Comparison of ENCODE assay signal across 14 cellular contexts in genomic region chr6:123804771-123805540, GRCh38. TPM values are rescaled to one million over a fixed set of nuclear protein-coding genes. Genes with fewer than 3 reads are reported as not detected.
DNase-seq lines count a peak whose midpoint lies in the region; FAIRE-seq and TF ChIP-seq lines count a peak whose summit lies in the region.
"Had no signal": no experiment of that assay in that cellular context is flagged by ENCODE, and none has a peak within 500 bp of the region (broad histone marks: within the 10 kb centered on the region; RNA-seq: fewer than 3 reads in every experiment).

No MANE protein-coding gene starts in this region.

- no peak for FAIRE-seq in frontal cortex (lab: Jason Lieb, UNC)

- H3K9me3 Mint-ChIP-seq in chondrocyte (ENCODE audit: low read depth) = no peaks in the 10 kb centered on the region

- no peaks in the 10 kb centered on the region for H3K36me3 Mint-ChIP-seq in chondrocyte (ENCODE audit: low read depth)
- H3K36me3 Mint-ChIP-seq: CD8-positive, alpha-beta memory T cell had no signal

- H3K36me3 ChIP-seq in osteoblast (ENCODE audit: insufficient read depth, low read length) = no peaks in the 10 kb centered on the region
- no peaks in the 10 kb centered on the region for H3K36me3 ChIP-seq in GM23248 (ENCODE audit: low read depth)

- peak overlapping the region; percentile 77 for H3K4me3 Mint-ChIP-seq in chondrocyte (ENCODE audit: unreplicated experiment)

- H3K9ac ChIP-seq in GM23248 = no peak overlapping the region

- peaks cover 11% of the 10 kb centered on the region for H3K27me3 Mint-ChIP-seq in chondrocyte (ENCODE audit: low read depth)

- WGBS in GM23248 (ENCODE audit: low coverage in 1 of 2, low lambda C conversion rate in 2 of 2, missing lambda C conversion rate in 2 of 2), 2 experiments = 37 to 46% methylated on average over 5 of the region's 5 CpGs

- H2AFZ ChIP-seq in osteoblast (ENCODE audit: low read length) (no peak overlapping the region), GM23248 (no peak overlapping the region)

- H3K27me3 ChIP-seq in osteoblast (ENCODE audit: insufficient read depth, low read length) (peaks cover 22% of the 10 kb centered on the region), GM23248 (replicated peaks; ENCODE audit: insufficient read depth) (peaks cover 52% of the 10 kb centered on the region)

- no peaks in the 10 kb centered on the region for H3F3A ChIP-seq in GM23248 (ENCODE audit: insufficient read depth)

- no peaks in the 10 kb centered on the region for H4K20me1 ChIP-seq in osteoblast (ENCODE audit: insufficient read depth, low read length)
- no peaks in the 10 kb centered on the region for H4K20me1 ChIP-seq in GM23248 (ENCODE audit: insufficient read depth)

- TF ChIP-seq CTCF in chondrocyte (IDR thresholded peaks at IDR 0.05) (no peak), osteoblast (IDR thresholded peaks at IDR 0.05; ENCODE audit: extremely low read depth, low read depth, low read length) (no peak)

- H3K4me3 ChIP-seq in osteoblast (ENCODE audit: insufficient read depth, low read length) (no peak overlapping the region), GM23248 (no peak overlapping the region)
- H3K4me3 ChIP-seq: skin epidermis had no signal

- peaks cover 8% of the 10 kb centered on the region for H3K4me1 ChIP-seq in osteoblast (ENCODE audit: insufficient read depth, low read length)
- no peaks in the 10 kb centered on the region for H3K4me1 ChIP-seq in GM23248 (ENCODE audit: insufficient read depth)

- H3K79me2 ChIP-seq in osteoblast (ENCODE audit: insufficient read depth, low read length) (no peaks in the 10 kb centered on the region), GM23248 (ENCODE audit: insufficient read depth) (no peaks in the 10 kb centered on the region)

- H3K27ac Mint-ChIP-seq in chondrocyte (ENCODE audit: unreplicated experiment) = no peak overlapping the region

- no peak overlapping the region for H3K4me2 ChIP-seq in osteoblast (ENCODE audit: insufficient read depth, low read length)
- no peak overlapping the region for H3K4me2 ChIP-seq in GM23248 (ENCODE audit: unreplicated experiment)

- H3K9me3 ChIP-seq in osteoblast (ENCODE audit: low read depth, low read length) = no peaks in the 10 kb centered on the region
- no peaks in the 10 kb centered on the region for H3K9me3 ChIP-seq in GM23248 (ENCODE audit: low read depth)

- H3K27ac ChIP-seq in osteoblast (ENCODE audit: low read depth, low read length) (no peak overlapping the region), GM23248 (no peak overlapping the region)
- H3K27ac ChIP-seq: skin epidermis had no signal

- DNase-seq in DMS53 (lab: John Stamatoyannopoulos, UW) = peak; percentile 30
- no peak for DNase-seq in DMS53 treated with DMSO at 0.1 percent for 48 hours (lab: John Stamatoyannopoulos, UW; ENCODE audit: unreplicated experiment)
- DNase-seq in NCI-H187 treated with DMSO at 0.1 percent for 48 hours (lab: John Stamatoyannopoulos, UW) = peak; percentile 60
- DNase-seq in chondrocyte (ENCODE audit: low spot score) = no peak
- peak; percentile 41 for DNase-seq in osteoblast (ENCODE audit: insufficient read length, low spot score, missing footprints)
- DNase-seq in T1000 (lab: John Stamatoyannopoulos, UW) = no peak
- no peak for DNase-seq in frontal cortex (ENCODE audit: low spot score in 2 of 2)
- DNase-seq in GM23248 = no peak
- DNase-seq: 8988T; activated naive CD4-positive, alpha-beta T cell; CD8-positive, alpha-beta memory T cell; GOT3; left colon had no signal

- H3K4me1 Mint-ChIP-seq in chondrocyte (ENCODE audit: low read depth) = peaks cover 42% of the 10 kb centered on the region

- in situ Hi-C loops in GM23248 (cut with MboI) = no loop called here

- no peaks in the 10 kb centered on the region for H3K9me2 ChIP-seq in GM23248 (ENCODE audit: insufficient read depth)

RNA-seq across cellular contexts. Expression of gene NKAIN2, which starts 1.3 kb away (rescaled TPM):
- 3.4 to 37.9 TPM (median 4.0 TPM) in 3 replicates for total RNA-seq in chondrocyte
- under 0.01 TPM in 2 replicates for total RNA-seq in osteoblast
- 109 TPM for total RNA-seq in frontal cortex
- total RNA-seq in GM23248 (2014; rRNA removed; shearing (Covaris generic)) = not detected in 2 replicates
- polyA plus RNA-seq in GM23248 (2016; fragmentation: Nextera tagmentation; extraction: Ambion mirVana) = not detected in 2 replicates
- total RNA-seq: CD8-positive, alpha-beta memory T cell had no signal
- polyA plus RNA-seq: CD8-positive, alpha-beta memory T cell had no signal

Comparison
In these comparisons a context has a peak if more than half of its experiments do, and no peak if none do; other contexts are left out.
1. DNase-seq: peak in DMS53 (single experiment), NCI-H187 treated with DMSO at 0.1 percent for 48 hours (single experiment) and osteoblast (single experiment); none in DMS53 treated with DMSO at 0.1 percent for 48 hours (single experiment), chondrocyte (single experiment), T1000 (single experiment), frontal cortex (0 of 2) and GM23248 (single experiment).